ENCODE assay signal across 10 cellular contexts in genomic region chr10:61751599-61751998, GRCh38.
DNase-seq lines count a peak whose midpoint lies in the region; ATAC-seq and TF ChIP-seq lines count a peak whose summit lies in the region.
"Had no signal": no experiment of that assay in that cellular context is flagged by ENCODE, and none has a peak within 500 bp of the region (broad histone marks: within the 10 kb centered on the region; RNA-seq: fewer than 3 reads in every experiment).

No MANE protein-coding gene starts in this region.

- H3K4me1 ChIP-seq in mammary epithelial cell (ENCODE audit: insufficient read depth, low read length) (peaks cover 29% of the 10 kb centered on the region), stomach (peaks cover 8 to 60% (median 36%) of the 10 kb centered on the region in 4 donors)
- H3K4me1 ChIP-seq: testis had no signal

- 36% methylated on average over 3 of the region's 3 CpGs for WGBS in mammary epithelial cell (ENCODE audit: low coverage, missing lambda C conversion rate)
- WGBS in stomach, 5 donors = 37 to 44% (median 41%) methylated on average over 3 of the region's 3 CpGs

- no peaks in the 10 kb centered on the region for H3K27me3 ChIP-seq in mammary epithelial cell (ENCODE audit: insufficient read depth, low read length)
- no peaks in the 10 kb centered on the region for H3K27me3 ChIP-seq in stomach
- H3K27me3 ChIP-seq: testis had no signal

- peak overlapping the region; percentile 44 for H3K4me2 ChIP-seq in mammary epithelial cell (ENCODE audit: insufficient read depth, low read depth, low read length)

- in situ Hi-C loops in mammary epithelial cell (cut with MboI; ENCODE audit: low sequenced_read_pairs in 2 of 2) = loop anchor here in 1 of 2 donors (25.0 kb wide), 1 partner anchor 486 kb away; no protein-coding TSS in a partner anchor

- BruUV-seq in mammary epithelial cell (replicated peaks; lab: Mats Ljungman, UMichigan) = no TSS peak

- H3K4me3 Mint-ChIP-seq in activated T-cell treated with anti-CD3 and anti-CD28 coated beads, Interleukin-2, amount 50 U/mL, for 24 hours = no peak overlapping the region

- H3K4me1 Mint-ChIP-seq in activated T-cell treated with anti-CD3 and anti-CD28 coated beads, Interleukin-2, amount 50 U/mL, for 24 hours (ENCODE audit: low read depth) = peaks cover 39% of the 10 kb centered on the region

- CTCF ChIA-PET in mammary epithelial cell (lab: Charles Lee; ENCODE audit: low non-redundant PET) = interaction anchor here (0.6 to 1.9 kb wide), 8 partner anchors 67 to 1090 kb away, joined by 3 to 10 read pairs (median 4); no protein-coding TSS in a partner anchor

- TF ChIP-seq POLR2A in stomach (IDR thresholded peaks at IDR 0.05) = no peak

- no peak overlapping the region for H3K4me3 ChIP-seq in mammary epithelial cell (replicated peaks in 1 of 3; ENCODE audit: insufficient read depth in 1 of 3, low read depth in 2 of 3, low read length in 3 of 3)
- H3K4me3 ChIP-seq in stomach = no peak overlapping the region
- H3K4me3 ChIP-seq: testis had no signal

- H4K20me1 ChIP-seq in mammary epithelial cell (ENCODE audit: insufficient read depth, low read length) = no peaks in the 10 kb centered on the region

- no peak for TF ChIP-seq EP300 in stomach (IDR thresholded peaks at IDR 0.05)

- H3K9ac ChIP-seq in mammary epithelial cell (ENCODE audit: insufficient read depth, low read length) = no peak overlapping the region

- intact Hi-C loops in mammary epithelial cell (cut with micrococcal nuclease) = loop anchor here (1.0 to 5.0 kb wide), 6 partner anchors 66 to 494 kb away; no protein-coding TSS in a partner anchor
- intact Hi-C loops in stomach (cut with DNase I; ENCODE audit: low total_unique reads) = no loop called here

- peak overlapping the region; percentile 1 for H2AFZ ChIP-seq in mammary epithelial cell (ENCODE audit: low read depth, low read length)

- DNase-seq in activated T-cell treated with anti-CD3 and anti-CD28 coated beads, Interleukin-2, amount 50 U/mL, for 24 hours = no peak
- no peak for DNase-seq in activated T-cell treated with anti-CD3 and anti-CD28 coated beads, Interleukin-2, amount 50 U/mL, for 48 hours
- DNase-seq in mammary epithelial cell (no peak), stomach (no peak), NCI-H510A treated with DMSO at 0.1 percent for 48 hours (lab: John Stamatoyannopoulos, UW) (no peak)
- DNase-seq: SHP77 had no signal

- H3K27ac Mint-ChIP-seq in activated T-cell treated with anti-CD3 and anti-CD28 coated beads, Interleukin-2, amount 50 U/mL, for 24 hours = peak overlapping the region; percentile 59

- H3K9me3 ChIP-seq in mammary epithelial cell (replicated peaks; ENCODE audit: insufficient read depth, low read length) = no peaks in the 10 kb centered on the region
- no peaks in the 10 kb centered on the region for H3K9me3 ChIP-seq in stomach
- H3K9me3 ChIP-seq: testis had no signal

- H3K36me3 ChIP-seq in mammary epithelial cell (ENCODE audit: insufficient read depth, low read length) (no peaks in the 10 kb centered on the region), stomach (no peaks in the 10 kb centered on the region)

- no peaks in the 10 kb centered on the region for H3K79me2 ChIP-seq in mammary epithelial cell (ENCODE audit: insufficient read depth, low read length)

- peak; percentile 7 for ATAC-seq in HG03432 (IDR thresholded peaks at IDR 0.05; ENCODE audit: unreplicated experiment)
- ATAC-seq in GM21576 (IDR thresholded peaks at IDR 0.05; ENCODE audit: unreplicated experiment) = no peak
- ATAC-seq in HG03135 (IDR thresholded peaks at IDR 0.05; ENCODE audit: unreplicated experiment) = no peak

- dilution Hi-C loops in mammary epithelial cell (cut with HindIII; ENCODE audit: low sequenced_read_pairs) = no loop called here

- TF ChIP-seq CTCF in mammary epithelial cell (conservative IDR thresholded peaks at IDR 0.05 in 1 of 2, IDR thresholded peaks at IDR 0.05 in 1 of 2; ENCODE audit: extremely low read depth in 1 of 2, insufficient read depth in 1 of 2, low read depth in 1 of 2, low read length in 2 of 2) (no peak), stomach (IDR thresholded peaks at IDR 0.05) (no peak)

- no peaks in the 10 kb centered on the region for H3K27me3 Mint-ChIP-seq in activated T-cell treated with anti-CD3 and anti-CD28 coated beads, Interleukin-2, amount 50 U/mL, for 24 hours

- no peak overlapping the region for H3K27ac ChIP-seq in mammary epithelial cell (ENCODE audit: insufficient read depth, low read depth, low read length)
- H3K27ac ChIP-seq in stomach = peak overlapping the region in 4 of 5 donors; percentile 9 to 60 (median 50)
- H3K27ac ChIP-seq: testis had no signal

- H3K36me3 Mint-ChIP-seq in activated T-cell treated with anti-CD3 and anti-CD28 coated beads, Interleukin-2, amount 50 U/mL, for 24 hours (ENCODE audit: low read depth) = no peaks in the 10 kb centered on the region

- H3K9me3 Mint-ChIP-seq in activated T-cell treated with anti-CD3 and anti-CD28 coated beads, Interleukin-2, amount 50 U/mL, for 24 hours = no peaks in the 10 kb centered on the region
